Comparison of ENCODE assay signal across 17 cellular contexts in the genomic region with DNA sequence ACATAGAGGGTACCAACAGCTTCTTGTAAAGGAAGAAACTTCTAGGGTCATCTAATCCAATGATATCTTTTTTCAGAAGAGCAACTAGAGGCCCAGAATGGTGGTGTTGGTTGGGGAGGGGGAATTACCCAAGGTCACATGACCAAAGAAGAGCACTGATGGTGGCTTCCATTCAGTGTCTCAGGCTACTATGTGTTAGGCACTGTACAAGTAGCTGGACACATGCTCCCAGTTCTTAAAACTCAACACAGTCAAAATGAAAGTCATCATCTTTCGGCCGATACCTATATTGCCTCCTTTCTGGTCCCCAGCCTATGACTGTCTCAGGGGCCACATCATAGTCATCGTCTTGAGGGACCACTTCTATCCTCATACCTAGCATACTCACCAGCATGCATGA.
DNase-seq lines count a peak whose midpoint lies in the region; ATAC-seq, FAIRE-seq and TF ChIP-seq lines count a peak whose summit lies in the region.
"Had no signal": no experiment of that assay in that cellular context is flagged by ENCODE, and none has a peak within 500 bp of the region (broad histone marks: within the 10 kb centered on the region; RNA-seq: fewer than 3 reads in every experiment).

No MANE protein-coding gene starts in this region.

- DNase-seq in GM03348 (ENCODE audit: low spot score) (no peak), NCI-H2029 treated with DMSO at 0.1 percent for 48 hours (lab: John Stamatoyannopoulos, UW) (no peak), GM13976 (ENCODE audit: low spot score) (no peak), D721Med (ENCODE audit: insufficient read length, low spot score) (no peak)
- DNase-seq: BE2C; CD4-positive, alpha-beta memory T cell; COR-L47; DND-41; GDM1; HCEC 1CT; HFFc6; IMR-90; KG1 had no signal

- TF ChIP-seq CTCF in GM13976 (IDR thresholded peaks at IDR 0.05; ENCODE audit: borderline replicate concordance, control extremely low read depth, extremely low read depth, insufficient read depth, missing control alignments) = no peak
- TF ChIP-seq CTCF in D721Med (IDR thresholded peaks at IDR 0.05; ENCODE audit: insufficient read depth, missing control alignments) = no peak

- FAIRE-seq in D721Med (lab: Jason Lieb, UNC) = no peak
- FAIRE-seq: A549 had no signal

- in situ Hi-C loops in GM13976 (cut with MboI; ENCODE audit: low sequenced_read_pairs, unreplicated experiment) = no loop called here

- ATAC-seq in GM18517 (IDR thresholded peaks at IDR 0.05; ENCODE audit: unreplicated experiment) (peak; percentile 51), GM19395 (IDR thresholded peaks at IDR 0.05; ENCODE audit: unreplicated experiment) (peak; percentile 53), HG03521 (IDR thresholded peaks at IDR 0.05; ENCODE audit: unreplicated experiment) (peak; percentile 54)
- ATAC-seq: A549 had no signal
